In genomic region chr9:86614871-86615849, GRCh38 we compare ENCODE assay signal across 8 cellular contexts.
DNase-seq lines count a peak whose midpoint lies in the region; ATAC-seq, FAIRE-seq and TF ChIP-seq lines count a peak whose summit lies in the region.

No MANE protein-coding gene starts in this region.

- H2BK15ac ChIP-seq in H1 (ENCODE audit: low read length), result no peak overlapping the region

- CTCF ChIA-PET in H1 (lab: Charles Lee; ENCODE audit: partially characterized antibody), result interaction anchor here (0.7 to 3.8 kb wide), 17 partner anchors 11 to 999 kb away, joined by 3 to 17 read pairs (median 4); no protein-coding TSS in a partner anchor

- H3K23me2 ChIP-seq in H1 (ENCODE audit: low read depth, low read length), result no peaks in the 10 kb centered on the region

- no peak overlapping the region for H2BK120ac ChIP-seq in H1 (replicated peaks; ENCODE audit: low read depth, low read length)

- peak; percentile 79 for FAIRE-seq in H1 (lab: Jason Lieb, UNC)

- H3K27ac Mint-ChIP-seq in neural progenitor cell, result peak overlapping the region; percentile 78

- H3K4me3 Mint-ChIP-seq in neural progenitor cell, result no peak overlapping the region

- H3K4me2 ChIP-seq in H1 (ENCODE audit: insufficient read depth in 1 of 2, low read depth in 2 of 2, low read length in 2 of 2), result no peak overlapping the region
- peak overlapping the region; percentile 27 for H3K4me2 ChIP-seq in neural progenitor cell

- H3K9me3 ChIP-seq in H1 (ENCODE audit: insufficient read depth in 2 of 2, low read depth in 1 of 2, low read length in 1 of 2), result no peaks in the 10 kb centered on the region
- no peaks in the 10 kb centered on the region for H3K9me3 ChIP-seq in neural progenitor cell (ENCODE audit: low read depth)

- no peak for TF ChIP-seq EP300 in H1 (IDR thresholded peaks at IDR 0.05; ENCODE audit: borderline replicate concordance in 1 of 2, low read depth in 2 of 2, low read length in 2 of 2)

- H3K4me3 ChIP-seq in LNCaP clone FGC (ENCODE audit: low read depth, low read length) (no peak overlapping the region), H1 (ENCODE audit: extremely low read depth in 1 of 4, insufficient read depth in 2 of 4, low read depth in 3 of 4, low read length in 4 of 4) (no peak overlapping the region), neural progenitor cell (no peak overlapping the region)

- H2AFZ ChIP-seq in H1 (ENCODE audit: low read length) (no peak overlapping the region), neural progenitor cell (replicated peaks) (peak overlapping the region; percentile 21)

- H3K4me1 ChIP-seq in H1 (replicated peaks in 1 of 4; ENCODE audit: control insufficient read depth in 3 of 4, insufficient read depth in 4 of 4, low read length in 3 of 4) (peaks cover 0 to 6% (median 2%) of the 10 kb centered on the region in 4 experiments; a peak in 4 of 7 replicates), neural progenitor cell (peaks cover 12% of the 10 kb centered on the region)

- H3K14ac ChIP-seq in H1 (ENCODE audit: insufficient read length), result no peak overlapping the region

- POLR2A ChIA-PET in H1 (lab: Charles Lee; ENCODE audit: partially characterized antibody), result interaction anchor here (0.6 kb wide), 1 partner anchor 71 kb away, joined by 3 read pairs; no protein-coding TSS in a partner anchor

- H3K27me3 Mint-ChIP-seq in neural progenitor cell (ENCODE audit: insufficient read depth, low read depth), result peaks cover 4% of the 10 kb centered on the region

- H3K27ac ChIP-seq in H1 (ENCODE audit: low read depth, low read length), result no peak overlapping the region
- peak overlapping the region; percentile 19 for H3K27ac ChIP-seq in neural progenitor cell

- H4K20me1 ChIP-seq in H1 (replicated peaks in 1 of 2; ENCODE audit: control insufficient read depth in 1 of 2, insufficient read depth in 2 of 2, low read length in 2 of 2) (no peaks in the 10 kb centered on the region), neural progenitor cell (ENCODE audit: low read depth) (no peaks in the 10 kb centered on the region)

- no peak for TF ChIP-seq POLR2A in H1 (IDR thresholded peaks at IDR 0.05; ENCODE audit: control extremely low read depth in 1 of 2, low read depth in 2 of 2, low read length in 2 of 2)

- no peaks in the 10 kb centered on the region for H3K36me3 ChIP-seq in H1 (ENCODE audit: control insufficient read depth in 2 of 4, insufficient read depth in 4 of 4, low read length in 3 of 4)
- H3K36me3 ChIP-seq in neural progenitor cell, result no peaks in the 10 kb centered on the region

- no peak overlapping the region for H2BK5ac ChIP-seq in H1 (ENCODE audit: low read depth, low read length)

- TF ChIP-seq CTCF in LNCaP clone FGC (IDR thresholded peaks at IDR 0.05; ENCODE audit: control insufficient read depth, extremely low read depth, insufficient read depth) (peak; percentile 64), H1 (IDR thresholded peaks at IDR 0.05; ENCODE audit: control extremely low read depth in 1 of 3, insufficient read depth in 1 of 3, low read depth in 1 of 3, low read length in 3 of 3) (peak in 2 of 3 experiments; percentile 52 to 67; a peak in 3 of 4 replicates), neural progenitor cell (IDR thresholded peaks at IDR 0.05) (peak; percentile 64)

- no peak overlapping the region for H4K91ac ChIP-seq in H1 (replicated peaks; ENCODE audit: insufficient read length, low read length)

- no peak overlapping the region for H3K18ac ChIP-seq in H1 (ENCODE audit: extremely low read depth, low read length)

- TF ChIP-seq RAD21 in H1 (IDR thresholded peaks at IDR 0.05 in 1 of 2, conservative IDR thresholded peaks at IDR 0.05 in 1 of 2; ENCODE audit: low read depth in 2 of 2, low read length in 2 of 2), result peak; percentile 57 to 59

- WGBS in H1 (ENCODE audit: extremely low coverage in 1 of 2, insufficient coverage in 1 of 2, insufficient read length in 1 of 2, insufficient replicate concordance in 2 of 2, low coverage in 1 of 2, low lambda C conversion rate in 2 of 2, missing lambda C conversion rate in 1 of 2), 2 experiments, result 74% methylated on average over 6 of the region's 6 CpGs; no CpG with 5 or more reads in 1 of the 2 experiments

- peak; percentile 81 for DNase-seq in GM04504 (ENCODE audit: low read depth)
- DNase-seq in LNCaP clone FGC (ENCODE audit: low read depth), result no peak
- peak in 1 of 2 experiments; percentile 58 for DNase-seq in H1 (ENCODE audit: low read depth in 1 of 2, low spot score in 2 of 2)
- peak; percentile 62 for DNase-seq in neural progenitor cell (ENCODE audit: low spot score)
- no peak for DNase-seq in activated gamma-delta T cell (lab: John Stamatoyannopoulos, UW)
- no peak for DNase-seq in T-helper 1 cell

- no peak overlapping the region for H4K5ac ChIP-seq in H1 (ENCODE audit: insufficient read length, low read depth, low read length)

- no peak overlapping the region for H2BK12ac ChIP-seq in H1 (ENCODE audit: low read depth, low read length)

- peaks cover 8% of the 10 kb centered on the region for H3F3A ChIP-seq in neural progenitor cell (ENCODE audit: low read depth)

- H2AK5ac ChIP-seq in H1 (ENCODE audit: low read depth, low read length), result no peak overlapping the region

- peaks cover 17% of the 10 kb centered on the region for H3K4me1 Mint-ChIP-seq in neural progenitor cell

- no peaks in the 10 kb centered on the region for H3K9me3 Mint-ChIP-seq in neural progenitor cell

- H3K4ac ChIP-seq in H1 (replicated peaks; ENCODE audit: insufficient read length, low read depth, low read length), result no peak overlapping the region

- H3K79me2 ChIP-seq in H1 (ENCODE audit: control insufficient read depth in 1 of 2, insufficient read depth in 2 of 2, low read length in 2 of 2) (no peaks in the 10 kb centered on the region), neural progenitor cell (ENCODE audit: low read depth) (no peaks in the 10 kb centered on the region)

- no peak overlapping the region for H2BK20ac ChIP-seq in H1 (ENCODE audit: low read length)

- H3K23ac ChIP-seq in H1 (ENCODE audit: insufficient read length), result no peak overlapping the region

- ATAC-seq in HG02759 (IDR thresholded peaks at IDR 0.05; ENCODE audit: unreplicated experiment), result no peak
- ATAC-seq in GM19023 (IDR thresholded peaks at IDR 0.05; ENCODE audit: unreplicated experiment), result no peak

- H3K36me3 Mint-ChIP-seq in neural progenitor cell, result no peaks in the 10 kb centered on the region

- H3K56ac ChIP-seq in H1 (replicated peaks; ENCODE audit: insufficient read length, low read depth, low read length), result no peak overlapping the region

- no peak overlapping the region for H3K9ac ChIP-seq in H1 (replicated peaks in 1 of 4; ENCODE audit: extremely low read depth in 1 of 4, low read depth in 3 of 4, low read length in 3 of 4)
- H3K9ac ChIP-seq in neural progenitor cell, result no peak overlapping the region

- no peak overlapping the region for H4K8ac ChIP-seq in H1 (ENCODE audit: extremely low read depth, insufficient read depth, low read length)

- H3K79me1 ChIP-seq in H1 (ENCODE audit: low read depth, low read length), result no peaks in the 10 kb centered on the region

- peaks cover 0 to 3% (median 0%) of the 10 kb centered on the region in 4 experiments; a peak in 1 of 7 replicates for H3K27me3 ChIP-seq in H1 (replicated peaks in 1 of 4; ENCODE audit: control insufficient read depth in 3 of 4, extremely low read depth in 1 of 4, insufficient read depth in 3 of 4, low read length in 3 of 4)
- no peaks in the 10 kb centered on the region for H3K27me3 ChIP-seq in neural progenitor cell

TF ChIP-seq in H1, 55 proteins besides CTCF, POLR2A, EP300 and RAD21:
- TF ChIP-seq SP1 (IDR thresholded peaks at IDR 0.05; ENCODE audit: low read depth, low read length) (0 out of 2 replicates have a peak, but pooled peaks have one; percentile 46), GABPA (IDR thresholded peaks at IDR 0.05; ENCODE audit: borderline replicate concordance, insufficient read depth, low read length) (no peak), TEAD4 (IDR thresholded peaks at IDR 0.05; ENCODE audit: low read depth, low read length) (peak; percentile 77)

Comparison
In these comparisons a context has a peak if more than half of its experiments do, and no peak if none do; other contexts are left out.
1. DNase-seq: peak in GM04504 (single experiment) and neural progenitor cell (single experiment); none in LNCaP clone FGC (single experiment), activated gamma-delta T cell (single experiment) and T-helper 1 cell (0 of 5).
2. Peak in every context shown above with its lines, with median percentiles within 50 percentile points of each other: CTCF ChIP-seq.